ENCODE assay signal across 15 cellular contexts in genomic region chr9:13597427-13597826, GRCh38.
A peak's percentile ranks its signal among the peaks of the same experiment; 100 is the strongest.
DNase-seq lines count a peak whose midpoint lies in the region; ATAC-seq and TF ChIP-seq lines count a peak whose summit lies in the region.
"Had no signal": no experiment of that assay in that cellular context is flagged by ENCODE, and none has a peak within 500 bp of the region (broad histone marks: within the 10 kb centered on the region; RNA-seq: fewer than 3 reads in every experiment).

No MANE protein-coding gene starts in this region.

- no peaks in the 10 kb centered on the region for H4K20me1 ChIP-seq in GM23338 (replicated peaks; ENCODE audit: insufficient read depth)

- peak overlapping the region; percentile 25; the same call in 1 of the 2 replicates for H3K4me2 ChIP-seq in GM23338

- H3K27ac Mint-ChIP-seq in GM23338 (peak overlapping the region; percentile 88), endodermal cell (peak overlapping the region; percentile 0), mesothelial cell of epicardium (peak overlapping the region; percentile 37)
- H3K27ac Mint-ChIP-seq: B cell; CD4-positive, alpha-beta T cell had no signal

- peak overlapping the region; percentile 79 for H3K27ac ChIP-seq in GM23338 (ENCODE audit: low read depth)
- H3K27ac ChIP-seq in HUES64 (ENCODE audit: low read depth, low read length), result peak overlapping the region; percentile 88; the same call in 1 of the 2 replicates
- no peak overlapping the region for H3K27ac ChIP-seq in endodermal cell (ENCODE audit: low read depth, low read length)

- no peaks in the 10 kb centered on the region for H3K79me2 ChIP-seq in GM23338 (replicated peaks; ENCODE audit: insufficient read depth)

- H3K4me3 ChIP-seq in GM23338 (no peak overlapping the region), HUES64 (ENCODE audit: low read length) (no peak overlapping the region), endodermal cell (ENCODE audit: low read length) (no peak overlapping the region)

- H3K27me3 ChIP-seq in GM23338 (ENCODE audit: insufficient read depth), result no peaks in the 10 kb centered on the region
- H3K27me3 ChIP-seq in HUES64 (ENCODE audit: insufficient read depth, low read length), result no peaks in the 10 kb centered on the region
- no peaks in the 10 kb centered on the region for H3K27me3 ChIP-seq in endodermal cell (ENCODE audit: control insufficient read depth, insufficient read depth, low read length, poor library complexity, severe bottlenecking)

- H3K4me1 ChIP-seq in GM23338 (ENCODE audit: insufficient read depth) (peaks cover 20% of the 10 kb centered on the region), HUES64 (ENCODE audit: insufficient read depth, low read length) (peaks cover 23% of the 10 kb centered on the region), endodermal cell (ENCODE audit: control insufficient read depth, insufficient read depth, low read length) (peaks cover 3% of the 10 kb centered on the region)

- H3K36me3 ChIP-seq in GM23338 (ENCODE audit: insufficient read depth) (no peaks in the 10 kb centered on the region), HUES64 (ENCODE audit: insufficient read depth, low read length) (no peaks in the 10 kb centered on the region), endodermal cell (ENCODE audit: control insufficient read depth, insufficient read depth, low read length) (no peaks in the 10 kb centered on the region)

- H3K9me3 Mint-ChIP-seq in GM23338 (no peaks in the 10 kb centered on the region; the same call in 2 of the 3 replicates), endodermal cell (no peaks in the 10 kb centered on the region), mesothelial cell of epicardium (peaks cover 8% of the 10 kb centered on the region)

- H3F3A ChIP-seq in GM23338 (replicated peaks; ENCODE audit: low read depth), result no peaks in the 10 kb centered on the region

- H3K9ac ChIP-seq in HUES64 (ENCODE audit: low read depth, low read length) (no peak overlapping the region), endodermal cell (ENCODE audit: extremely low read depth, low read length, poor library complexity, severe bottlenecking) (no peak overlapping the region)

- no peaks in the 10 kb centered on the region for H3K9me3 ChIP-seq in HUES64 (ENCODE audit: insufficient read depth, low read depth, low read length)
- no peaks in the 10 kb centered on the region for H3K9me3 ChIP-seq in endodermal cell (ENCODE audit: control insufficient read depth, low read length)

- TF ChIP-seq CTCF in GM23338 (conservative IDR thresholded peaks at IDR 0.05; ENCODE audit: low read depth in 2 of 2), result no peak
- no peak for TF ChIP-seq CTCF in endodermal cell (conservative IDR thresholded peaks at IDR 0.05)
- TF ChIP-seq CTCF in mesothelial cell of epicardium (IDR thresholded peaks at IDR 0.05; ENCODE audit: unreplicated experiment), result no peak

- ATAC-seq in GM23338, result peak; percentile 59
- no peak for ATAC-seq in HG03571 (IDR thresholded peaks at IDR 0.05; ENCODE audit: unreplicated experiment)
- ATAC-seq in GM21528 (IDR thresholded peaks at IDR 0.05; ENCODE audit: low FRiP score, unreplicated experiment), result no peak
- ATAC-seq: HCT116, HepG2 had no signal

- DNase-seq in GM23338 (ENCODE audit: low spot score), result peak; percentile 46
- DNase-seq in endodermal cell, result peak; percentile 58
- no peak for DNase-seq in mesothelial cell of epicardium (ENCODE audit: low spot score in 2 of 2, unreplicated experiment in 2 of 2)
- no peak for DNase-seq in 8988T
- DNase-seq: C1 segment of cervical spinal cord; Calu3; CD4-positive, alpha-beta T cell; DMS 273 treated with DMSO at 0.1 percent for 48 hours; GOT3 had no signal

- H3K36me3 Mint-ChIP-seq in GM23338 (ENCODE audit: low read depth), result no peaks in the 10 kb centered on the region
- H3K36me3 Mint-ChIP-seq in endodermal cell (ENCODE audit: low read depth), result no peaks in the 10 kb centered on the region
- H3K36me3 Mint-ChIP-seq in mesothelial cell of epicardium, result peaks cover 2% of the 10 kb centered on the region

- H3K4me1 Mint-ChIP-seq in GM23338 (peaks cover 22% of the 10 kb centered on the region), endodermal cell (peaks cover 13% of the 10 kb centered on the region), mesothelial cell of epicardium (peaks cover 17% of the 10 kb centered on the region)
- H3K4me1 Mint-ChIP-seq: B cell had no signal

- no peaks in the 10 kb centered on the region for H3K27me3 Mint-ChIP-seq in GM23338 (ENCODE audit: insufficient read depth, low read depth, poor library complexity)
- no peaks in the 10 kb centered on the region for H3K27me3 Mint-ChIP-seq in endodermal cell (ENCODE audit: insufficient read depth)
- H3K27me3 Mint-ChIP-seq in mesothelial cell of epicardium (ENCODE audit: low read depth), result no peaks in the 10 kb centered on the region
- H3K27me3 Mint-ChIP-seq: B cell; CD4-positive, alpha-beta T cell had no signal

- H2AFZ ChIP-seq in GM23338, result no peak overlapping the region

- WGBS in HUES64, result 60% methylated on average over 5 of the region's 5 CpGs
- WGBS in endodermal cell (ENCODE audit: insufficient coverage in 1 of 2, insufficient read length in 1 of 2), 2 experiments, result 60 to 70% methylated on average over 5 of the region's 5 CpGs

- H3K9me2 ChIP-seq in GM23338 (ENCODE audit: insufficient read depth), result no peaks in the 10 kb centered on the region

- no peak overlapping the region for H3K4me3 Mint-ChIP-seq in GM23338
- no peak overlapping the region for H3K4me3 Mint-ChIP-seq in endodermal cell
- H3K4me3 Mint-ChIP-seq in mesothelial cell of epicardium, result no peak overlapping the region
- H3K4me3 Mint-ChIP-seq: B cell; CD4-positive, alpha-beta T cell had no signal

TF ChIP-seq in GM23338, 12 proteins besides CTCF, POLR2A, EP300 and RAD21 (continues in another document):
- TF ChIP-seq REST (IDR thresholded peaks at IDR 0.05; ENCODE audit: unreplicated experiment), result no peak

Comparison
In these comparisons a context has a peak if more than half of its experiments do, and no peak if none do; other contexts are left out.
1. DNase-seq: peak in GM23338 (single experiment) and endodermal cell (single experiment); none in mesothelial cell of epicardium (0 of 2) and 8988T (single experiment).
2. H3K27ac Mint-ChIP-seq: peak in every context shown above with its lines; median percentile 88 in GM23338; 37 in mesothelial cell of epicardium; 0 in endodermal cell.